Comparison of ENCODE assay signal across 8 cellular contexts in the genomic region with DNA sequence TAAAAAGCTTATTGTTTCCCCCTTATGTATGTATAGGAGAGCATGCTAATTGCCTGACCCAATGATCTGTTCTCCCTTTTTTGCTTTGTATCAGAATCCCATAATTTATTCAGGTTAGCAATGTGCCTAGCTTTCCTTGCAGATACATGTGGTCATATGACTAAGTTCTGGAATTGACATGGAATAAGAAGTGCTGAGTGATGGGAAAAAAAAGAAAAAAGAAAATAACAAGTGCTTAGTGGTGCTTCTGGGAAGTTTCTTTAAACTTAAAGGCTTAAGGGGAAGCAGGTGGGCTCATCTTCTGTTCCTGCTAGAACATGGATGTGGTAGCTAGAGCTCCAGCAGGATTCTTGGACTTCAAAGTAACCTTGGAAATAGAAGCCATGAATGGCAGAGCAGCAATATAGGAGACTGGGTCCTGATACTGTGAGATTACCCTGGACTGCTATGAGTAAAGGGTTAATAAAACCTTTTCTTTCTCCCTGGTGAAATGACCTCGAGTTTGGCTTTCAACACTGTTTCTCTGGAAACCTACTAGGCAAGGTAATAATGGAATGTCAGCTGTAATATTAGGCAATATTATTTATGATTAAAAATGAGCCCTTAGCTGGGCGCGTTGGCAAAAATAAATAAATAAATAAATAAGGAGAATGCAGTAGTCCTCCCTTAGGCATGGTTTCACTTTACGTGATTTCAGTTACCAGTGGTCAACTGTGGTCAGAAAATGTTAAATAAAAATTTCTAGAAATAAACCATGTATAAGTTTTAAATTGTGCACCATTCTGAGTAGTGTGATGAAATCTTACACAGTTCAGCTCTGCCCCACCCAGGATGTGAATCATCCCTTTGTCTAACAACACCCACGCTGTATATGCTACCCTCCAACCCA. TPM values are rescaled to one million over a fixed set of nuclear protein-coding genes. Genes with fewer than 3 reads are reported as not detected.
DNase-seq lines count a peak whose midpoint lies in the region; ATAC-seq and TF ChIP-seq lines count a peak whose summit lies in the region.
"Had no signal": no experiment of that assay in that cellular context is flagged by ENCODE, and none has a peak within 500 bp of the region (broad histone marks: within the 10 kb centered on the region; RNA-seq: fewer than 3 reads in every experiment).

No MANE protein-coding gene starts in this region.

- H3K9me3 ChIP-seq in esophagus squamous epithelium: no peaks in the 10 kb centered on the region

- H3K4me1 ChIP-seq in esophagus squamous epithelium: no peaks in the 10 kb centered on the region

- TF ChIP-seq CTCF in omental fat pad (IDR thresholded peaks at IDR 0.05) (no peak), esophagus squamous epithelium (IDR thresholded peaks at IDR 0.05) (no peak)

- TF ChIP-seq POLR2A in esophagus squamous epithelium (IDR thresholded peaks at IDR 0.05): no peak

- peak; percentile 74 for DNase-seq in LoVo (ENCODE audit: low spot score)
- peak; percentile 48 for DNase-seq in amniotic epithelial cell (ENCODE audit: low read depth)
- DNase-seq in omental fat pad (ENCODE audit: low spot score): no peak
- DNase-seq in NCI-H1694 (lab: John Stamatoyannopoulos, UW): no peak
- no peak for DNase-seq in esophagus squamous epithelium (lab: John Stamatoyannopoulos, UW)

- ATAC-seq in GM19025 (IDR thresholded peaks at IDR 0.05; ENCODE audit: low read depth, unreplicated experiment) (peak; percentile 69), omental fat pad (ENCODE audit: low FRiP score) (peak; percentile 71), GM19035 (IDR thresholded peaks at IDR 0.05; ENCODE audit: unreplicated experiment) (no peak)
- ATAC-seq: naive thymus-derived CD8-positive, alpha-beta T cell had no signal

- H3K36me3 ChIP-seq in esophagus squamous epithelium: no peaks in the 10 kb centered on the region

- no peaks in the 10 kb centered on the region for H3K27me3 ChIP-seq in esophagus squamous epithelium

- H3K27ac ChIP-seq in esophagus squamous epithelium: peak overlapping the region in 2 of 4 donors; percentile 19 to 70

- intact Hi-C loops in esophagus squamous epithelium (cut with DNase I): no loop called here

- no peak overlapping the region for H3K4me3 ChIP-seq in esophagus squamous epithelium

- WGBS in esophagus squamous epithelium, 2 donors: 16 to 41% methylated on average over 4 to 5 of the region's 5 CpGs

RNA-seq across cellular contexts. Expression of a gene that starts 16.7 kb away (rescaled TPM):
- 10 to 100 TPM in 2 of 4 donors, 1 to 10 TPM in 2; 8.5 to 21.0 (median 10.9) TPM for total RNA-seq in omental fat pad
- total RNA-seq in esophagus squamous epithelium: 10 to 100 TPM; 10.5 to 17.9 (median 13.8) TPM

Comparison
In these comparisons a context has a peak if more than half of its experiments do, and no peak if none do; other contexts are left out.
1. DNase-seq: peak in LoVo (single experiment) and amniotic epithelial cell (single experiment); none in omental fat pad (single experiment), NCI-H1694 (single experiment) and esophagus squamous epithelium (single experiment).